Comparison of ENCODE assay signal across 8 cellular contexts in genomic region chr6:28866342-28867077, GRCh38. TPM values are rescaled to one million over a fixed set of nuclear protein-coding genes. Genes with fewer than 3 reads are reported as not detected.
DNase-seq lines count a peak whose midpoint lies in the region; ATAC-seq, FAIRE-seq and TF ChIP-seq lines count a peak whose summit lies in the region.

No MANE protein-coding gene starts in this region.

- peaks cover 11 to 22% (median 16%) of the 10 kb centered on the region in 3 donors for H3K4me1 Mint-ChIP-seq in IgD-negative memory B cell
- H3K4me1 Mint-ChIP-seq in activated naive CD4-positive, alpha-beta T cell treated with anti-CD3 and anti-CD28 coated beads for 36 hours (ENCODE audit: low read depth) = peaks cover 29% of the 10 kb centered on the region

- 1 to 2% methylated on average over 43 to 58 of the region's 58 CpGs for WGBS in pancreas, 2 donors
- WGBS in tibial nerve, 2 donors = 2% methylated on average over 16 to 22 of the region's 58 CpGs

- DNase-seq in NK-92 treated with Interleukin-12 subunit alpha and Interleukin-12 subunit beta, amount 100 ng/mL, for 24 hours (lab: John Stamatoyannopoulos, UW) = peak; percentile 80
- DNase-seq in NK-92 (lab: John Stamatoyannopoulos, UW; ENCODE audit: unreplicated experiment) (no peak), SK-MEL-5 (ENCODE audit: low read depth, low spot score) (peak; percentile 76), Right ventricle myocardium inferior (ENCODE audit: missing footprints) (peak; percentile 86), pancreas (peak; percentile 71 to 90 (median 76)), tibial nerve (ENCODE audit: low spot score in 2 of 2) (peak; percentile 17 to 35)
- peak; percentile 77 for DNase-seq in activated naive CD4-positive, alpha-beta T cell treated with anti-CD3 and anti-CD28 coated beads for 36 hours

- H3K4me3 ChIP-seq in pancreas = peak overlapping the region; percentile 52 to 78 (median 59)
- H3K4me3 ChIP-seq in tibial nerve = peak overlapping the region; percentile 59 to 87 (median 74)

- TF ChIP-seq EP300 in tibial nerve (IDR thresholded peaks at IDR 0.05) = peak in 1 of 2 donors; percentile 8

- H3K4me1 ChIP-seq in pancreas (peaks cover 0 to 3% (median 0%) of the 10 kb centered on the region in 3 donors), tibial nerve (peaks cover 0 to 18% (median 10%) of the 10 kb centered on the region in 4 donors)

- no peaks in the 10 kb centered on the region for H3K9me3 ChIP-seq in pancreas
- peaks cover 0 to 16% (median 0%) of the 10 kb centered on the region in 4 donors for H3K9me3 ChIP-seq in tibial nerve

- in situ Hi-C loops in SK-MEL-5 (cut with HindIII; ENCODE audit: low pct_unique_long_range_greater_than_20kb, low sequenced_read_pairs) = no loop called here

- H3K27me3 ChIP-seq in pancreas (no peaks in the 10 kb centered on the region), tibial nerve (no peaks in the 10 kb centered on the region)

- TF ChIP-seq CTCF in pancreas (IDR thresholded peaks at IDR 0.05) (no peak), tibial nerve (IDR thresholded peaks at IDR 0.05) (no peak)

- H3K27ac Mint-ChIP-seq in IgD-negative memory B cell = peak overlapping the region; percentile 78 to 96 (median 87)
- H3K27ac Mint-ChIP-seq in activated naive CD4-positive, alpha-beta T cell treated with anti-CD3 and anti-CD28 coated beads for 36 hours = peak overlapping the region; percentile 94

- CTCF ChIA-PET in activated naive CD4-positive, alpha-beta T cell treated with anti-CD3 and anti-CD28 coated beads for 36 hours (lab: Charles Lee) = interaction anchor here (1.2 to 7.2 kb wide), 3 partner anchors 28 to 974 kb away, joined by 3 to 68 read pairs (median 4); a partner anchor contains a TSS

- intact Hi-C loops in activated naive CD4-positive, alpha-beta T cell treated with anti-CD3 and anti-CD28 coated beads for 36 hours (cut with micrococcal nuclease) = loop anchor here (1.0 to 10.0 kb wide), 5 partner anchors 18 to 1032 kb away; partner anchors contain the start of gene ZSCAN26
- intact Hi-C loops in Right ventricle myocardium inferior (cut with DNase I) (loop anchor here (10.0 kb wide), 1 partner anchor 118 kb away; no protein-coding TSS in a partner anchor), pancreas (cut with DNase I) (no loop called here)

- TF ChIP-seq POLR2A in tibial nerve (IDR thresholded peaks at IDR 0.05) = no peak

- peaks cover 2 to 17% (median 16%) of the 10 kb centered on the region in 3 donors for H3K9me3 Mint-ChIP-seq in IgD-negative memory B cell
- peaks cover 6% of the 10 kb centered on the region for H3K9me3 Mint-ChIP-seq in activated naive CD4-positive, alpha-beta T cell treated with anti-CD3 and anti-CD28 coated beads for 36 hours

- no peak for FAIRE-seq in pancreas (lab: Jason Lieb, UNC)

- no peaks in the 10 kb centered on the region for H3K36me3 ChIP-seq in pancreas
- no peaks in the 10 kb centered on the region for H3K36me3 ChIP-seq in tibial nerve

- peak overlapping the region; percentile 88 to 96 (median 91) for H3K4me3 Mint-ChIP-seq in IgD-negative memory B cell
- H3K4me3 Mint-ChIP-seq in activated naive CD4-positive, alpha-beta T cell treated with anti-CD3 and anti-CD28 coated beads for 36 hours = peak overlapping the region; percentile 79

- H3K36me3 Mint-ChIP-seq in IgD-negative memory B cell = no peaks in the 10 kb centered on the region
- peaks cover 5% of the 10 kb centered on the region for H3K36me3 Mint-ChIP-seq in activated naive CD4-positive, alpha-beta T cell treated with anti-CD3 and anti-CD28 coated beads for 36 hours (ENCODE audit: low read depth)

- ATAC-seq in Right ventricle myocardium inferior = peak; percentile 64
- peak; percentile 69 to 73 (median 70) for ATAC-seq in pancreas

- peaks cover 14% of the 10 kb centered on the region for H3K27me3 Mint-ChIP-seq in IgD-negative memory B cell
- H3K27me3 Mint-ChIP-seq in activated naive CD4-positive, alpha-beta T cell treated with anti-CD3 and anti-CD28 coated beads for 36 hours (ENCODE audit: low read depth) = peaks cover 3% of the 10 kb centered on the region

- peak overlapping the region; percentile 46 to 90 (median 82) for H3K27ac ChIP-seq in pancreas
- H3K27ac ChIP-seq in tibial nerve = peak overlapping the region; percentile 45 to 91 (median 84)

RNA-seq across cellular contexts. Expression of gene TRIM27, which starts 57.3 kb away (rescaled TPM):
- polyA plus RNA-seq in IgD-negative memory B cell (60.1 TPM), pancreas (10 to 100 TPM; 41.8 to 43.3 TPM)
- total RNA-seq in SK-MEL-5 (2014; rRNA removed; shearing (Covaris generic)) = 66.2 and 76.2 TPM in 2 replicates
- polyA plus RNA-seq in SK-MEL-5 (2015; cell fraction: cytosol; rRNA removed) = 52.3 and 57.8 TPM in 2 replicates
- 103 and 120 TPM in 2 replicates for polyA plus RNA-seq in SK-MEL-5 (2015; cell fraction: nucleus; rRNA removed)
- 10 to 100 TPM; 35.8 to 41.4 TPM for total RNA-seq in activated naive CD4-positive, alpha-beta T cell treated with anti-CD3 and anti-CD28 coated beads for 36 hours
- total RNA-seq in Right ventricle myocardium inferior (18.5 TPM), pancreas (10 to 100 TPM; 24.1 to 33.6 (median 28.4) TPM), tibial nerve (10 to 100 TPM; 57.5 to 90.9 (median 72.4) TPM)

Comparison
In these comparisons a context has a peak if more than half of its experiments do, and no peak if none do; other contexts are left out.
1. intact Hi-C loops: an anchor here in activated naive CD4-positive, alpha-beta T cell treated with anti-CD3 and anti-CD28 coated beads for 36 hours (1.0 to 10.0 kb wide) and Right ventricle myocardium inferior (10.0 kb wide); none called in pancreas.